8 cellular contexts compared by ENCODE assay signal in genomic region chrX:132490086-132490419, GRCh38.
DNase-seq lines count a peak whose midpoint lies in the region; ATAC-seq and TF ChIP-seq lines count a peak whose summit lies in the region.

No MANE protein-coding gene starts in this region.

- H2AFZ ChIP-seq in OCI-LY1 (ENCODE audit: low read length) = no peak overlapping the region

- H3K36me3 ChIP-seq in OCI-LY1 (ENCODE audit: insufficient read depth, low read length) (no peaks in the 10 kb centered on the region), rectal smooth muscle tissue (ENCODE audit: control insufficient read depth, insufficient read depth, low read length) (no peaks in the 10 kb centered on the region)

- H3K9ac ChIP-seq in OCI-LY1 (ENCODE audit: low read length) (peak overlapping the region; percentile 94), rectal smooth muscle tissue (ENCODE audit: low read length) (no peak overlapping the region)

- H3K4me1 ChIP-seq in OCI-LY1 (ENCODE audit: insufficient read depth, low read length, severe bottlenecking) = peaks cover 47% of the 10 kb centered on the region
- H3K4me1 ChIP-seq in rectal smooth muscle tissue (ENCODE audit: control insufficient read depth, insufficient read depth, low read length) = peaks cover 2% of the 10 kb centered on the region

- no peaks in the 10 kb centered on the region for H3K27me3 ChIP-seq in OCI-LY1 (ENCODE audit: insufficient read depth, low read length)
- H3K27me3 ChIP-seq in rectal smooth muscle tissue (ENCODE audit: control insufficient read depth, insufficient read depth, low read length) = no peaks in the 10 kb centered on the region

- H3K27ac ChIP-seq in OCI-LY1 (ENCODE audit: low read depth, low read length, poor library complexity, severe bottlenecking) (peak overlapping the region; percentile 96), epithelial cell of prostate (peak overlapping the region; percentile 72), rectal smooth muscle tissue (ENCODE audit: low read depth, low read length) (no peak overlapping the region)

- H3F3A ChIP-seq in OCI-LY1 (ENCODE audit: insufficient read depth, low read length) = no peaks in the 10 kb centered on the region

- DNase-seq in NCI-H1417 (lab: John Stamatoyannopoulos, UW) (peak in 2 of 3 experiments; percentile 29 to 87), NCI-H1417 treated with DMSO at 0.1 percent for 48 hours (lab: John Stamatoyannopoulos, UW) (no peak), epithelial cell of prostate (ENCODE audit: low read depth, low spot score) (no peak), GM19238 (ENCODE audit: insufficient read length, low spot score) (no peak), GM13976 (ENCODE audit: low spot score) (no peak)

- H3K79me2 ChIP-seq in OCI-LY1 (ENCODE audit: insufficient read depth, low read length) = peaks cover 29% of the 10 kb centered on the region

- peak overlapping the region; percentile 66 for H3K4me2 ChIP-seq in OCI-LY1 (ENCODE audit: low read length)

- in situ Hi-C loops in GM13976 (cut with MboI; ENCODE audit: low sequenced_read_pairs, unreplicated experiment) = no loop called here

- H3K4me3 ChIP-seq in OCI-LY1 (ENCODE audit: low read depth, low read length, poor library complexity, severe bottlenecking) (peak overlapping the region; percentile 71), rectal smooth muscle tissue (ENCODE audit: low read length) (peak overlapping the region; percentile 58)

- peak; percentile 10 for ATAC-seq in HG02610 (IDR thresholded peaks at IDR 0.05; ENCODE audit: unreplicated experiment)

- no peaks in the 10 kb centered on the region for H3K9me2 ChIP-seq in OCI-LY1 (ENCODE audit: low read depth, low read length)

- TF ChIP-seq CTCF in OCI-LY1 (IDR thresholded peaks at IDR 0.05; ENCODE audit: low read length) (no peak), GM13976 (IDR thresholded peaks at IDR 0.05; ENCODE audit: borderline replicate concordance, control extremely low read depth, extremely low read depth, insufficient read depth, missing control alignments) (no peak)

- H4K20me1 ChIP-seq in OCI-LY1 (ENCODE audit: insufficient read depth, low read length) = no peaks in the 10 kb centered on the region

- H3K9me3 ChIP-seq in OCI-LY1 (ENCODE audit: low read length) = no peaks in the 10 kb centered on the region

Comparison
In these comparisons a context has a peak if more than half of its experiments do, and no peak if none do; other contexts are left out.
1. DNase-seq: peak in NCI-H1417 (2 of 3); none in NCI-H1417 treated with DMSO at 0.1 percent for 48 hours (single experiment), epithelial cell of prostate (single experiment), GM19238 (single experiment) and GM13976 (single experiment).